ENCODE assay signal across 1 cellular context in genomic region chr14:95662376-95663186, GRCh38.
A peak's percentile ranks its signal among the peaks of the same experiment; 100 is the strongest.
TF ChIP-seq lines count a peak whose summit lies in the region.

No MANE protein-coding gene starts in this region.

TF ChIP-seq in K562, 482 proteins besides CTCF, POLR2A, EP300 and RAD21:
- TF ChIP-seq CEBPZ (IDR thresholded peaks at IDR 0.05; ENCODE audit: borderline replicate concordance, low read depth, low read length) = no peak
- 0 out of 2 replicates have a peak, but pooled peaks have one; percentile 30 for TF ChIP-seq RAD51 (IDR thresholded peaks at IDR 0.05; ENCODE audit: borderline replicate concordance, low read depth)
- TF ChIP-seq, protein P1, sequence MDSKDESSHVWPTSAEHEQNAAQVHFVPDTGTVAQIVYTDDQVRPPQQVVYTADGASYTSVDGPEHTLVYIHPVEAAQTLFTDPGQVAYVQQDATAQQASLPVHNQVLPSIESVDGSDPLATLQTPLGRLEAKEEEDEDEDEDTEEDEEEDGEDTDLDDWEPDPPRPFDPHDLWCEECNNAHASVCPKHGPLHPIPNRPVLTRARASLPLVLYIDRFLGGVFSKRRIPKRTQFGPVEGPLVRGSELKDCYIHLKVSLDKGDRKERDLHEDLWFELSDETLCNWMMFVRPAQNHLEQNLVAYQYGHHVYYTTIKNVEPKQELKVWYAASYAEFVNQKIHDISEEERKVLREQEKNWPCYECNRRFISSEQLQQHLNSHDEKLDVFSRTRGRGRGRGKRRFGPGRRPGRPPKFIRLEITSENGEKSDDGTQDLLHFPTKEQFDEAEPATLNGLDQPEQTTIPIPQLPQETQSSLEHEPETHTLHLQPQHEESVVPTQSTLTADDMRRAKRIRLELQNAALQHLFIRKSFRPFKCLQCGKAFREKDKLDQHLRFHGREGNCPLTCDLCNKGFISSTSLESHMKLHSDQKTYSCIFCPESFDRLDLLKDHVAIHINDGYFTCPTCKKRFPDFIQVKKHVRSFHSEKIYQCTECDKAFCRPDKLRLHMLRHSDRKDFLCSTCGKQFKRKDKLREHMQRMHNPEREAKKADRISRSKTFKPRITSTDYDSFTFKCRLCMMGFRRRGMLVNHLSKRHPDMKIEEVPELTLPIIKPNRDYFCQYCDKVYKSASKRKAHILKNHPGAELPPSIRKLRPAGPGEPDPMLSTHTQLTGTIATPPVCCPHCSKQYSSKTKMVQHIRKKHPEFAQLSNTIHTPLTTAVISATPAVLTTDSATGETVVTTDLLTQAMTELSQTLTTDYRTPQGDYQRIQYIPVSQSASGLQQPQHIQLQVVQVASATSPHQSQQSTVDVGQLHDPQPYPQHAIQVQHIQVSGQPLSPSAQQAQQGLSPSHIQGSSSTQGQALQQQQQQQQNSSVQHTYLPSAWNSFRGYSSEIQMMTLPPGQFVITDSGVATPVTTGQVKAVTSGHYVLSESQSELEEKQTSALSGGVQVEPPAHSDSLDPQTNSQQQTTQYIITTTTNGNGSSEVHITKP (IDR thresholded peaks at IDR 0.05; ENCODE audit: partially characterized antibody) = no peak
- TF ChIP-seq DIDO1 (tag; IDR thresholded peaks at IDR 0.05; ENCODE audit: low read depth) = no peak
- TF ChIP-seq LARP7 (IDR thresholded peaks at IDR 0.05) = no peak
- peak; percentile 67 for TF ChIP-seq MAFG (tag; conservative IDR thresholded peaks at IDR 0.05)
- no peak for TF ChIP-seq LCOR (CRISPR knock-in tag; IDR thresholded peaks at IDR 0.05)
- no peak for TF ChIP-seq CBFA2T3 (IDR thresholded peaks at IDR 0.05)
- TF ChIP-seq TFE3 (CRISPR knock-in tag; IDR thresholded peaks at IDR 0.05) = peak; percentile 80
- TF ChIP-seq NCOA1 (IDR thresholded peaks at IDR 0.05; ENCODE audit: low read depth) = no peak
- TF ChIP-seq MAFK (IDR thresholded peaks at IDR 0.05; ENCODE audit: low read length) = peak; percentile 19; the same call in 1 of the 2 replicates
- TF ChIP-seq, protein P2, sequence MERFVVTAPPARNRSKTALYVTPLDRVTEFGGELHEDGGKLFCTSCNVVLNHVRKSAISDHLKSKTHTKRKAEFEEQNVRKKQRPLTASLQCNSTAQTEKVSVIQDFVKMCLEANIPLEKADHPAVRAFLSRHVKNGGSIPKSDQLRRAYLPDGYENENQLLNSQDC (CRISPR knock-in tag; IDR thresholded peaks at IDR 0.05) = no peak
- peak; percentile 38; the same call in 1 of the 2 replicates for TF ChIP-seq NFE2 (IDR thresholded peaks at IDR 0.05; ENCODE audit: low read depth)
- TF ChIP-seq NCOA4 (IDR thresholded peaks at IDR 0.05; ENCODE audit: partially characterized antibody) = no peak
- TF ChIP-seq FOXK2 (conservative IDR thresholded peaks at IDR 0.05 in 1 of 2, IDR thresholded peaks at IDR 0.05 in 1 of 2; ENCODE audit: low read depth in 2 of 2) = no peak
- TF ChIP-seq BACH1 (tag; IDR thresholded peaks at IDR 0.05) = 0 out of 2 replicates have a peak, but pooled peaks have one; percentile 21
- TF ChIP-seq ZNF134 (CRISPR knock-in tag; conservative IDR thresholded peaks at IDR 0.05) = no peak
- no peak for TF ChIP-seq ZNF239 (CRISPR knock-in tag; IDR thresholded peaks at IDR 0.05)
- TF ChIP-seq ZBTB33 (CRISPR knock-in tag; IDR thresholded peaks at IDR 0.05) = no peak
- TF ChIP-seq E2F6 (IDR thresholded peaks at IDR 0.05; ENCODE audit: borderline replicate concordance in 1 of 2, extremely low read depth in 1 of 2, insufficient read depth in 1 of 2, insufficient read length in 1 of 2, low read depth in 1 of 2, low read length in 1 of 2, poor library complexity in 1 of 2, severe bottlenecking in 1 of 2) = no peak
- TF ChIP-seq GATA2 (CRISPR knock-in tag; IDR thresholded peaks at IDR 0.05) = no peak
- TF ChIP-seq, protein P3, sequence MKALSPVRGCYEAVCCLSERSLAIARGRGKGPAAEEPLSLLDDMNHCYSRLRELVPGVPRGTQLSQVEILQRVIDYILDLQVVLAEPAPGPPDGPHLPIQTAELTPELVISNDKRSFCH (CRISPR knock-in tag; IDR thresholded peaks at IDR 0.05) = no peak
- TF ChIP-seq, protein P3 (tag; IDR thresholded peaks at IDR 0.05) = no peak
- TF ChIP-seq ZNF253 (CRISPR knock-in tag; conservative IDR thresholded peaks at IDR 0.05) = no peak
- TF ChIP-seq ZNF695 (CRISPR knock-in tag; IDR thresholded peaks at IDR 0.05) = no peak
- no peak for TF ChIP-seq PHB2 (IDR thresholded peaks at IDR 0.05; ENCODE audit: low read depth)
- TF ChIP-seq, protein P4, sequence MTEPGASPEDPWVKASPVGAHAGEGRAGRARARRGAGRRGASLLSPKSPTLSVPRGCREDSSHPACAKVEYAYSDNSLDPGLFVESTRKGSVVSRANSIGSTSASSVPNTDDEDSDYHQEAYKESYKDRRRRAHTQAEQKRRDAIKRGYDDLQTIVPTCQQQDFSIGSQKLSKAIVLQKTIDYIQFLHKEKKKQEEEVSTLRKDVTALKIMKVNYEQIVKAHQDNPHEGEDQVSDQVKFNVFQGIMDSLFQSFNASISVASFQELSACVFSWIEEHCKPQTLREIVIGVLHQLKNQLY (CRISPR knock-in tag; conservative IDR thresholded peaks at IDR 0.05) = no peak
- TF ChIP-seq ZNF384 (IDR thresholded peaks at IDR 0.05; ENCODE audit: low read depth, low read length) = peak; percentile 65; the same call in 1 of the 2 replicates
- TF ChIP-seq ZNF778 (CRISPR knock-in tag; IDR thresholded peaks at IDR 0.05) = no peak
- no peak for TF ChIP-seq ZNF561 (CRISPR knock-in tag; conservative IDR thresholded peaks at IDR 0.05)
- TF ChIP-seq, protein P5, sequence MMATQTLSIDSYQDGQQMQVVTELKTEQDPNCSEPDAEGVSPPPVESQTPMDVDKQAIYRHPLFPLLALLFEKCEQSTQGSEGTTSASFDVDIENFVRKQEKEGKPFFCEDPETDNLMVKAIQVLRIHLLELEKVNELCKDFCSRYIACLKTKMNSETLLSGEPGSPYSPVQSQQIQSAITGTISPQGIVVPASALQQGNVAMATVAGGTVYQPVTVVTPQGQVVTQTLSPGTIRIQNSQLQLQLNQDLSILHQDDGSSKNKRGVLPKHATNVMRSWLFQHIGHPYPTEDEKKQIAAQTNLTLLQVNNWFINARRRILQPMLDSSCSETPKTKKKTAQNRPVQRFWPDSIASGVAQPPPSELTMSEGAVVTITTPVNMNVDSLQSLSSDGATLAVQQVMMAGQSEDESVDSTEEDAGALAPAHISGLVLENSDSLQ (IDR thresholded peaks at IDR 0.05) = no peak
- no peak for TF ChIP-seq NCOA2 (IDR thresholded peaks at IDR 0.05; ENCODE audit: partially characterized antibody in 2 of 2)
- TF ChIP-seq ZNF316 (IDR thresholded peaks at IDR 0.05) = peak; percentile 40; the same call in 1 of the 2 replicates
